ENCODE assay signal across 8 cellular contexts in genomic region chr7:47669178-47669878, GRCh38.
DNase-seq lines count a peak whose midpoint lies in the region; ATAC-seq and TF ChIP-seq lines count a peak whose summit lies in the region.

No MANE protein-coding gene starts in this region.

- peak overlapping the region; percentile 65 to 90 (median 77) for H3K4me2 ChIP-seq in BLaER1 treated with 17β-estradiol and CSF1 and Interleukin-3, amounts not matched to agents 10 nM and 100 nM

- H3K9me3 ChIP-seq in BLaER1 treated with 17β-estradiol and CSF1 and Interleukin-3, amounts not matched to agents 10 nM and 100 nM (replicated peaks in 1 of 11): no peaks in the 10 kb centered on the region

- peak; percentile 88 for ATAC-seq in GM19351 (IDR thresholded peaks at IDR 0.05; ENCODE audit: unreplicated experiment)
- peak; percentile 68 for ATAC-seq in HG03280 (IDR thresholded peaks at IDR 0.05; ENCODE audit: unreplicated experiment)

- H3K36me3 ChIP-seq in BLaER1 treated with 17β-estradiol and CSF1 and Interleukin-3, amounts not matched to agents 10 nM and 100 nM: no peaks in the 10 kb centered on the region

- DNase-seq in fibroblast of villous mesenchyme (ENCODE audit: low read depth): peak; percentile 98
- DNase-seq in pulmonary artery endothelial cell (ENCODE audit: low read depth, low spot score): peak; percentile 5
- no peak for DNase-seq in NCI-H1092 treated with DMSO at 0.1 percent for 48 hours (lab: John Stamatoyannopoulos, UW)
- DNase-seq in activated CD4-positive, alpha-beta T cell treated with anti-CD3 and anti-CD28 coated beads, Interleukin-2, amount 50 U/mL, for 1 hour: no peak

- no peaks in the 10 kb centered on the region for H4K20me1 ChIP-seq in BLaER1 treated with 17β-estradiol and CSF1 and Interleukin-3, amounts not matched to agents 10 nM and 100 nM

- H3K27me3 ChIP-seq in BLaER1 treated with 17β-estradiol and CSF1 and Interleukin-3, amounts not matched to agents 10 nM and 100 nM: no peaks in the 10 kb centered on the region

- peak; percentile 48 for TF ChIP-seq POLR2A in Raji (IDR thresholded peaks at IDR 0.05; ENCODE audit: insufficient read depth, low read depth, low read length)

- H3K9ac ChIP-seq in BLaER1 treated with 17β-estradiol and CSF1 and Interleukin-3, amounts not matched to agents 10 nM and 100 nM: peak overlapping the region; percentile 49 to 89 (median 75)

- peak overlapping the region in 8 of 10 experiments; percentile 22 to 51 (median 30); a peak in 10 of 20 replicates for H3K4me3 ChIP-seq in BLaER1 treated with 17β-estradiol and CSF1 and Interleukin-3, amounts not matched to agents 10 nM and 100 nM
- H3K4me3 ChIP-seq in fibroblast of villous mesenchyme (ENCODE audit: low read depth, low read length): no peak overlapping the region

- peak overlapping the region; percentile 67 to 98 (median 85) for H3K27ac ChIP-seq in BLaER1 treated with 17β-estradiol and CSF1 and Interleukin-3, amounts not matched to agents 10 nM and 100 nM

- peaks cover 42 to 74% (median 49%) of the 10 kb centered on the region in 10 experiments for H3K4me1 ChIP-seq in BLaER1 treated with 17β-estradiol and CSF1 and Interleukin-3, amounts not matched to agents 10 nM and 100 nM

- no peak for TF ChIP-seq CTCF in fibroblast of villous mesenchyme (IDR thresholded peaks at IDR 0.05; ENCODE audit: insufficient read depth, low read depth, low read length)

Comparison
In these comparisons a context has a peak if more than half of its experiments do, and no peak if none do; other contexts are left out.
1. DNase-seq: peak in fibroblast of villous mesenchyme (single experiment) and pulmonary artery endothelial cell (single experiment); none in NCI-H1092 treated with DMSO at 0.1 percent for 48 hours (single experiment) and activated CD4-positive, alpha-beta T cell treated with anti-CD3 and anti-CD28 coated beads, Interleukin-2, amount 50 U/mL, for 1 hour (single experiment).